Comparison of ENCODE assay signal across 1 cellular context in the genomic region with DNA sequence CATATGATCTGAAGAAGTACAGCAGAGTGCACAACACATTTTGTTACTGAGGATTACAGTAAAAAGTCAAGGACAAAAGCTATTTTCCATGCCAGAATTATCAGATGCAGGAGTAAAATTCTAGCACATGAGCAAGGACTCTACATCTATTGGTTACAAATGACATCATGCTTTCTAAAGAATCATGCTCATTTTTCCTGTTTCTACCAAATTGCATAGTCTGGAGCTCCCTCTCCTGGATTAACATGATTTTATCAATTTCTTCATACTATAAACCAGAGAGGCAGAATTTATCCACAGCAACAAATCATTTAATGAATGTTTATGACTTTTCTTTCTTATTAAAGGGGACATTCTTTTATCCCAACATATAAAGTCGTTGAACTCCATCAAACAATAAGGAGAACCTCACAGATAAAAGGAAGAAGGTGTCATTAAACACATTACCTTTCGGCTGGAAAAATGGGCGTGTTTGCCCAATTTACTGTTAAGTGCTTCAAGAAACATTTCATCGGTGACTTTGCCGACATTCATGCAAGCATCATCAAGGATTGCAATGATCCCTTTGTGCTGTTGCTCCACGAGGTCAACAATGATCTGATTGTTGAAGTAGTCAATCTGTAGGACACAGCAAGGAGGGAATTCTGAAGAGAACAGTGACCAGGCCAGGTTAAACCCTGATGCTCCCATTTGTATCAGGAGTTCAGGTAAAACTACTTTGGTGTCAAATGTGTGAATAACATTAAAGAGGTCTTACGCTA.
TF ChIP-seq lines count a peak whose summit lies in the region.

No MANE protein-coding gene starts in this region.

TF ChIP-seq in H1, 55 proteins besides CTCF, POLR2A, EP300 and RAD21 (continued from another document):
- TF ChIP-seq SAP30 (IDR thresholded peaks at IDR 0.05; ENCODE audit: insufficient read depth, insufficient replicate concordance, low read length) (no peak), PHF8 (conservative IDR thresholded peaks at IDR 0.05; ENCODE audit: low read depth, low read length) (no peak), KDM4A (IDR thresholded peaks at IDR 0.05; ENCODE audit: low read depth, low read length, severe bottlenecking) (no peak), SIN3A (conservative IDR thresholded peaks at IDR 0.05 in 1 of 2, IDR thresholded peaks at IDR 0.05 in 1 of 2; ENCODE audit: low read depth in 1 of 2, low read length in 2 of 2) (no peak), BCL11A (IDR thresholded peaks at IDR 0.05; ENCODE audit: low read depth in 2 of 2, low read length in 2 of 2) (no peak), TBP (IDR thresholded peaks at IDR 0.05; ENCODE audit: low read depth, low read length) (no peak), JUND (IDR thresholded peaks at IDR 0.05; ENCODE audit: low read length) (0 out of 2 replicates have a peak, but pooled peaks have one; percentile 26), RNF2 (IDR thresholded peaks at IDR 0.05; ENCODE audit: borderline replicate concordance, low read depth, low read length, missing control alignments, poor library complexity, severe bottlenecking) (no peak), SIX5 (IDR thresholded peaks at IDR 0.05; ENCODE audit: low read depth, low read length) (no peak)
- TF ChIP-seq, protein P1, sequence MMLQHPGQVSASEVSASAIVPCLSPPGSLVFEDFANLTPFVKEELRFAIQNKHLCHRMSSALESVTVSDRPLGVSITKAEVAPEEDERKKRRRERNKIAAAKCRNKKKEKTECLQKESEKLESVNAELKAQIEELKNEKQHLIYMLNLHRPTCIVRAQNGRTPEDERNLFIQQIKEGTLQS (IDR thresholded peaks at IDR 0.05; ENCODE audit: insufficient read depth, low read depth, low read length) = no peak
- TF ChIP-seq, protein P2, sequence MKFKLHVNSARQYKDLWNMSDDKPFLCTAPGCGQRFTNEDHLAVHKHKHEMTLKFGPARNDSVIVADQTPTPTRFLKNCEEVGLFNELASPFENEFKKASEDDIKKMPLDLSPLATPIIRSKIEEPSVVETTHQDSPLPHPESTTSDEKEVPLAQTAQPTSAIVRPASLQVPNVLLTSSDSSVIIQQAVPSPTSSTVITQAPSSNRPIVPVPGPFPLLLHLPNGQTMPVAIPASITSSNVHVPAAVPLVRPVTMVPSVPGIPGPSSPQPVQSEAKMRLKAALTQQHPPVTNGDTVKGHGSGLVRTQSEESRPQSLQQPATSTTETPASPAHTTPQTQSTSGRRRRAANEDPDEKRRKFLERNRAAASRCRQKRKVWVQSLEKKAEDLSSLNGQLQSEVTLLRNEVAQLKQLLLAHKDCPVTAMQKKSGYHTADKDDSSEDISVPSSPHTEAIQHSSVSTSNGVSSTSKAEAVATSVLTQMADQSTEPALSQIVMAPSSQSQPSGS (IDR thresholded peaks at IDR 0.05; ENCODE audit: low read length) = peak; percentile 95
TF ChIP-seq in H1: peak in this region for 2.
